In genomic region chr2:20106746-20107145, GRCh38 we compare ENCODE assay signal across 8 cellular contexts. TPM values are rescaled to one million over a fixed set of nuclear protein-coding genes. Genes with fewer than 3 reads are reported as not detected.
DNase-seq lines count a peak whose midpoint lies in the region; ATAC-seq and TF ChIP-seq lines count a peak whose summit lies in the region.

No MANE protein-coding gene starts in this region.

- peak; percentile 23 for TF ChIP-seq CTCF in GM12864 (IDR thresholded peaks at IDR 0.05; ENCODE audit: low read depth, low read length, missing control alignments)
- peak; percentile 16 for TF ChIP-seq CTCF in fibroblast of pulmonary artery (IDR thresholded peaks at IDR 0.05; ENCODE audit: low read length, missing control alignments)
- TF ChIP-seq CTCF in prostate gland (IDR thresholded peaks at IDR 0.05), result peak in 2 of 4 experiments; percentile 35 to 67

- H3K27ac Mint-ChIP-seq in activated CD4-positive, alpha-beta memory T cell treated with anti-CD3 and anti-CD28 coated beads, Interleukin-2, amount 10 ng/mL, durations not matched to agents 7 days and 5 days, result no peak overlapping the region

- H3K36me3 ChIP-seq in prostate gland, result no peaks in the 10 kb centered on the region

- H3K4me3 Mint-ChIP-seq in activated CD4-positive, alpha-beta memory T cell treated with anti-CD3 and anti-CD28 coated beads, Interleukin-2, amount 10 ng/mL, durations not matched to agents 7 days and 5 days, result peak overlapping the region; percentile 27

- 29% methylated on average over 34 of the region's 34 CpGs for WGBS in prostate gland

- ATAC-seq in HG03196 (IDR thresholded peaks at IDR 0.05; ENCODE audit: unreplicated experiment), result no peak
- no peak for ATAC-seq in GM21381 (IDR thresholded peaks at IDR 0.05; ENCODE audit: unreplicated experiment)

- TF ChIP-seq POLR2A in prostate gland (IDR thresholded peaks at IDR 0.05), result no peak

- intact Hi-C loops in prostate gland (cut with DNase I), result no loop called here

- peaks cover 17% of the 10 kb centered on the region for H3K27me3 Mint-ChIP-seq in activated CD4-positive, alpha-beta memory T cell treated with anti-CD3 and anti-CD28 coated beads, Interleukin-2, amount 10 ng/mL, durations not matched to agents 7 days and 5 days

- H3K27me3 ChIP-seq in prostate gland (replicated peaks; ENCODE audit: insufficient read depth), result no peaks in the 10 kb centered on the region

- H3K4me1 ChIP-seq in prostate gland (replicated peaks), result no peaks in the 10 kb centered on the region

- peaks cover 11% of the 10 kb centered on the region for H3K4me1 Mint-ChIP-seq in activated CD4-positive, alpha-beta memory T cell treated with anti-CD3 and anti-CD28 coated beads, Interleukin-2, amount 10 ng/mL, durations not matched to agents 7 days and 5 days

- DNase-seq in GM12864 (ENCODE audit: low read depth), result no peak
- DNase-seq in activated CD4-positive, alpha-beta memory T cell treated with anti-CD3 and anti-CD28 coated beads, Interleukin-2, amount 10 ng/mL, durations not matched to agents 7 days and 5 days, result peak; percentile 18
- no peak for DNase-seq in fibroblast of pulmonary artery (ENCODE audit: low read depth)
- peak; percentile 26 for DNase-seq in prostate gland (ENCODE audit: low spot score)
- DNase-seq in effector CD4-positive, alpha-beta T cell, result no peak
- no peak for DNase-seq in OCI-M1 (lab: John Stamatoyannopoulos, UW)

- CTCF ChIA-PET in activated CD4-positive, alpha-beta memory T cell treated with anti-CD3 and anti-CD28 coated beads, Interleukin-2, amount 10 ng/mL, durations not matched to agents 7 days and 5 days (lab: Charles Lee), result interaction anchor here (1.2 to 1.5 kb wide), 3 partner anchors 70 to 151 kb away, joined by 3 to 5 read pairs (median 4); no protein-coding TSS in a partner anchor

- H3K9me3 ChIP-seq in prostate gland, result no peaks in the 10 kb centered on the region

- H3K27ac ChIP-seq in prostate gland, result no peak overlapping the region

- POLR2A ChIA-PET in activated CD4-positive, alpha-beta memory T cell treated with anti-CD3 and anti-CD28 coated beads, Interleukin-2, amount 10 ng/mL, durations not matched to agents 7 days and 5 days (lab: Charles Lee), result no interaction called here

- H3K9me3 Mint-ChIP-seq in activated CD4-positive, alpha-beta memory T cell treated with anti-CD3 and anti-CD28 coated beads, Interleukin-2, amount 10 ng/mL, durations not matched to agents 7 days and 5 days, result peaks cover 2% of the 10 kb centered on the region

- H3K4me3 ChIP-seq in GM12864 (ENCODE audit: low read depth, low read length), result no peak overlapping the region
- no peak overlapping the region for H3K4me3 ChIP-seq in fibroblast of pulmonary artery (replicated peaks; ENCODE audit: low read depth, low read length)
- no peak overlapping the region for H3K4me3 ChIP-seq in prostate gland

- no peaks in the 10 kb centered on the region for H3K36me3 Mint-ChIP-seq in activated CD4-positive, alpha-beta memory T cell treated with anti-CD3 and anti-CD28 coated beads, Interleukin-2, amount 10 ng/mL, durations not matched to agents 7 days and 5 days (ENCODE audit: low read depth)

RNA-seq across cellular contexts. Expression of gene LAPTM4A, which starts 55.3 kb away (rescaled TPM):
- 10 to 100 TPM; 36.1 to 36.7 TPM for total RNA-seq in activated CD4-positive, alpha-beta memory T cell treated with anti-CD3 and anti-CD28 coated beads, Interleukin-2, amount 10 ng/mL, durations not matched to agents 7 days and 5 days
- 100 to 1,000 TPM; 142 to 340 TPM for total RNA-seq in prostate gland

Comparison
In these comparisons a context has a peak if more than half of its experiments do, and no peak if none do; other contexts are left out.
1. DNase-seq: peak in activated CD4-positive, alpha-beta memory T cell treated with anti-CD3 and anti-CD28 coated beads, Interleukin-2, amount 10 ng/mL, durations not matched to agents 7 days and 5 days (single experiment) and prostate gland (single experiment); none in GM12864 (single experiment), fibroblast of pulmonary artery (single experiment), effector CD4-positive, alpha-beta T cell (single experiment) and OCI-M1 (single experiment).